2 cellular contexts compared by ENCODE assay signal in genomic region chr13:32261567-32261966, GRCh38.
TF ChIP-seq lines count a peak whose summit lies in the region.

No MANE protein-coding gene starts in this region.

TF ChIP-seq in HCT116, 20 proteins besides CTCF, POLR2A, EP300 and RAD21 (continued from another document):
- no peak for TF ChIP-seq YY1 (IDR thresholded peaks at IDR 0.05; ENCODE audit: extremely low read depth, insufficient replicate concordance, low read depth, low read length)

TF ChIP-seq in K562, 482 proteins besides CTCF, POLR2A, EP300 and RAD21 (continued from another document and continues in another):
- TF ChIP-seq ATF3 (IDR thresholded peaks at IDR 0.05) = peak; percentile 66
- no peak for TF ChIP-seq ATF3 (CRISPR knock-in tag; conservative IDR thresholded peaks at IDR 0.05)
- no peak for TF ChIP-seq RHOXF2B (CRISPR knock-in tag; conservative IDR thresholded peaks at IDR 0.05)
- TF ChIP-seq NR3C1 (CRISPR knock-in tag; IDR thresholded peaks at IDR 0.05) = no peak
- TF ChIP-seq ZFP36 (IDR thresholded peaks at IDR 0.05; ENCODE audit: low read depth, low read length, partially characterized antibody) = peak; percentile 38
- TF ChIP-seq, protein P1, sequence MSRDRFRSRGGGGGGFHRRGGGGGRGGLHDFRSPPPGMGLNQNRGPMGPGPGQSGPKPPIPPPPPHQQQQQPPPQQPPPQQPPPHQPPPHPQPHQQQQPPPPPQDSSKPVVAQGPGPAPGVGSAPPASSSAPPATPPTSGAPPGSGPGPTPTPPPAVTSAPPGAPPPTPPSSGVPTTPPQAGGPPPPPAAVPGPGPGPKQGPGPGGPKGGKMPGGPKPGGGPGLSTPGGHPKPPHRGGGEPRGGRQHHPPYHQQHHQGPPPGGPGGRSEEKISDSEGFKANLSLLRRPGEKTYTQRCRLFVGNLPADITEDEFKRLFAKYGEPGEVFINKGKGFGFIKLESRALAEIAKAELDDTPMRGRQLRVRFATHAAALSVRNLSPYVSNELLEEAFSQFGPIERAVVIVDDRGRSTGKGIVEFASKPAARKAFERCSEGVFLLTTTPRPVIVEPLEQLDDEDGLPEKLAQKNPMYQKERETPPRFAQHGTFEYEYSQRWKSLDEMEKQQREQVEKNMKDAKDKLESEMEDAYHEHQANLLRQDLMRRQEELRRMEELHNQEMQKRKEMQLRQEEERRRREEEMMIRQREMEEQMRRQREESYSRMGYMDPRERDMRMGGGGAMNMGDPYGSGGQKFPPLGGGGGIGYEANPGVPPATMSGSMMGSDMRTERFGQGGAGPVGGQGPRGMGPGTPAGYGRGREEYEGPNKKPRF (IDR thresholded peaks at IDR 0.05; ENCODE audit: low read depth, low read length) = no peak
- TF ChIP-seq ZKSCAN1 (IDR thresholded peaks at IDR 0.05; ENCODE audit: low read depth, low read length) = no peak
- peak; percentile 93 for TF ChIP-seq NFIC (IDR thresholded peaks at IDR 0.05)
- no peak for TF ChIP-seq MYNN (IDR thresholded peaks at IDR 0.05)
- no peak for TF ChIP-seq MYNN (CRISPR knock-in tag; IDR thresholded peaks at IDR 0.05)
- TF ChIP-seq STAG1 (CRISPR knock-in tag; IDR thresholded peaks at IDR 0.05; ENCODE audit: borderline replicate concordance) = no peak
- no peak for TF ChIP-seq PRPF4 (IDR thresholded peaks at IDR 0.05; ENCODE audit: insufficient read depth, low read depth, low read length, poor library complexity, severe bottlenecking)
- TF ChIP-seq, protein P2, sequence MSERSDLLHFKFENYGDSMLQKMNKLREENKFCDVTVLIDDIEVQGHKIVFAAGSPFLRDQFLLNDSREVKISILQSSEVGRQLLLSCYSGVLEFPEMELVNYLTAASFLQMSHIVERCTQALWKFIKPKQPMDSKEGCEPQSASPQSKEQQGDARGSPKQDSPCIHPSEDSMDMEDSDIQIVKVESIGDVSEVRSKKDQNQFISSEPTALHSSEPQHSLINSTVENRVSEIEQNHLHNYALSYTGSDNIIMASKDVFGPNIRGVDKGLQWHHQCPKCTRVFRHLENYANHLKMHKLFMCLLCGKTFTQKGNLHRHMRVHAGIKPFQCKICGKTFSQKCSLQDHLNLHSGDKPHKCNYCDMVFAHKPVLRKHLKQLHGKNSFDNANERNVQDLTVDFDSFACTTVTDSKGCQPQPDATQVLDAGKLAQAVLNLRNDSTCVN (CRISPR knock-in tag; IDR thresholded peaks at IDR 0.05) = no peak
- TF ChIP-seq KLF16 (IDR thresholded peaks at IDR 0.05) = peak; percentile 26
- TF ChIP-seq SMARCA4 (IDR thresholded peaks at IDR 0.05) = peak; percentile 80
- no peak for TF ChIP-seq ARID3B (CRISPR knock-in tag; IDR thresholded peaks at IDR 0.05; ENCODE audit: borderline replicate concordance)
- no peak for TF ChIP-seq ZNF224 (CRISPR knock-in tag; IDR thresholded peaks at IDR 0.05)
- no peak for TF ChIP-seq CGGBP1 (CRISPR knock-in tag; IDR thresholded peaks at IDR 0.05)
- peak; percentile 71 for TF ChIP-seq PKNOX1 (IDR thresholded peaks at IDR 0.05)
- TF ChIP-seq PHF20 (IDR thresholded peaks at IDR 0.05; ENCODE audit: partially characterized antibody) = no peak
- TF ChIP-seq CHAMP1 (IDR thresholded peaks at IDR 0.05) = no peak
- no peak for TF ChIP-seq SMARCA5 (IDR thresholded peaks at IDR 0.05)
- TF ChIP-seq, protein P3, sequence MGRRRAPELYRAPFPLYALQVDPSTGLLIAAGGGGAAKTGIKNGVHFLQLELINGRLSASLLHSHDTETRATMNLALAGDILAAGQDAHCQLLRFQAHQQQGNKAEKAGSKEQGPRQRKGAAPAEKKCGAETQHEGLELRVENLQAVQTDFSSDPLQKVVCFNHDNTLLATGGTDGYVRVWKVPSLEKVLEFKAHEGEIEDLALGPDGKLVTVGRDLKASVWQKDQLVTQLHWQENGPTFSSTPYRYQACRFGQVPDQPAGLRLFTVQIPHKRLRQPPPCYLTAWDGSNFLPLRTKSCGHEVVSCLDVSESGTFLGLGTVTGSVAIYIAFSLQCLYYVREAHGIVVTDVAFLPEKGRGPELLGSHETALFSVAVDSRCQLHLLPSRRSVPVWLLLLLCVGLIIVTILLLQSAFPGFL (CRISPR knock-in tag; IDR thresholded peaks at IDR 0.05) = no peak
- no peak for TF ChIP-seq CHD1 (IDR thresholded peaks at IDR 0.05; ENCODE audit: low read length)
- TF ChIP-seq KDM1A (IDR thresholded peaks at IDR 0.05) = peak; percentile 44 to 70; a peak in 3 of 4 replicates
- TF ChIP-seq PML (IDR thresholded peaks at IDR 0.05; ENCODE audit: low read length) = peak; percentile 50; the same call in 1 of the 2 replicates
- peak; percentile 77 for TF ChIP-seq DPF2 (IDR thresholded peaks at IDR 0.05)
- TF ChIP-seq, protein P4, sequence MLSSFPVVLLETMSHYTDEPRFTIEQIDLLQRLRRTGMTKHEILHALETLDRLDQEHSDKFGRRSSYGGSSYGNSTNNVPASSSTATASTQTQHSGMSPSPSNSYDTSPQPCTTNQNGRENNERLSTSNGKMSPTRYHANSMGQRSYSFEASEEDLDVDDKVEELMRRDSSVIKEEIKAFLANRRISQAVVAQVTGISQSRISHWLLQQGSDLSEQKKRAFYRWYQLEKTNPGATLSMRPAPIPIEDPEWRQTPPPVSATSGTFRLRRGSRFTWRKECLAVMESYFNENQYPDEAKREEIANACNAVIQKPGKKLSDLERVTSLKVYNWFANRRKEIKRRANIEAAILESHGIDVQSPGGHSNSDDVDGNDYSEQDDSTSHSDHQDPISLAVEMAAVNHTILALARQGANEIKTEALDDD (IDR thresholded peaks at IDR 0.05) = 0 out of 2 replicates have a peak, but pooled peaks have one; percentile 19
- 0 out of 4 replicates have a peak, but pooled peaks of 1 of the 2 experiments have one; percentile 23 for TF ChIP-seq UBTF (IDR thresholded peaks at IDR 0.05; ENCODE audit: borderline replicate concordance in 1 of 2, low read depth in 2 of 2, low read length in 2 of 2)
- peak; percentile 71 for TF ChIP-seq TAL1 (IDR thresholded peaks at IDR 0.05)
- TF ChIP-seq, protein P5, sequence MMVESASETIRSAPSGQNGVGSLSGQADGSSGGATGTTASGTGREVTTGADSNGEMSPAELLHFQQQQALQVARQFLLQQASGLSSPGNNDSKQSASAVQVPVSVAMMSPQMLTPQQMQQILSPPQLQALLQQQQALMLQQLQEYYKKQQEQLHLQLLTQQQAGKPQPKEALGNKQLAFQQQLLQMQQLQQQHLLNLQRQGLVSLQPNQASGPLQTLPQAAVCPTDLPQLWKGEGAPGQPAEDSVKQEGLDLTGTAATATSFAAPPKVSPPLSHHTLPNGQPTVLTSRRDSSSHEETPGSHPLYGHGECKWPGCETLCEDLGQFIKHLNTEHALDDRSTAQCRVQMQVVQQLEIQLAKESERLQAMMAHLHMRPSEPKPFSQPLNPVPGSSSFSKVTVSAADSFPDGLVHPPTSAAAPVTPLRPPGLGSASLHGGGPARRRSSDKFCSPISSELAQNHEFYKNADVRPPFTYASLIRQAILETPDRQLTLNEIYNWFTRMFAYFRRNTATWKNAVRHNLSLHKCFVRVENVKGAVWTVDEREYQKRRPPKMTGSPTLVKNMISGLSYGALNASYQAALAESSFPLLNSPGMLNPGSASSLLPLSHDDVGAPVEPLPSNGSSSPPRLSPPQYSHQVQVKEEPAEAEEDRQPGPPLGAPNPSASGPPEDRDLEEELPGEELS (CRISPR knock-in tag; IDR thresholded peaks at IDR 0.05; ENCODE audit: borderline replicate concordance) = no peak
- TF ChIP-seq ZNF253 (CRISPR knock-in tag; conservative IDR thresholded peaks at IDR 0.05) = no peak
- TF ChIP-seq BCOR (IDR thresholded peaks at IDR 0.05) = no peak
- 0 out of 4 replicates have a peak, but pooled peaks of 1 of the 2 experiments have one; percentile 13 for TF ChIP-seq NONO (IDR thresholded peaks at IDR 0.05; ENCODE audit: low read depth in 2 of 2, low read length in 1 of 2)
- peak; percentile 61 for TF ChIP-seq CCNT2 (IDR thresholded peaks at IDR 0.05; ENCODE audit: borderline replicate concordance, extremely low read depth, insufficient read length, low read depth, low read length)
- TF ChIP-seq, protein P6, sequence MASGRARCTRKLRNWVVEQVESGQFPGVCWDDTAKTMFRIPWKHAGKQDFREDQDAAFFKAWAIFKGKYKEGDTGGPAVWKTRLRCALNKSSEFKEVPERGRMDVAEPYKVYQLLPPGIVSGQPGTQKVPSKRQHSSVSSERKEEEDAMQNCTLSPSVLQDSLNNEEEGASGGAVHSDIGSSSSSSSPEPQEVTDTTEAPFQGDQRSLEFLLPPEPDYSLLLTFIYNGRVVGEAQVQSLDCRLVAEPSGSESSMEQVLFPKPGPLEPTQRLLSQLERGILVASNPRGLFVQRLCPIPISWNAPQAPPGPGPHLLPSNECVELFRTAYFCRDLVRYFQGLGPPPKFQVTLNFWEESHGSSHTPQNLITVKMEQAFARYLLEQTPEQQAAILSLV (tag; IDR thresholded peaks at IDR 0.05) = no peak
- TF ChIP-seq JUND (IDR thresholded peaks at IDR 0.05; ENCODE audit: borderline replicate concordance, low read depth, low read length) = peak; percentile 89
- TF ChIP-seq JUND (tag; IDR thresholded peaks at IDR 0.05; ENCODE audit: borderline replicate concordance, low read depth, low read length) = peak; percentile 87; the same call in 2 of the 3 replicates
- no peak for TF ChIP-seq ZBTB7A (IDR thresholded peaks at IDR 0.05; ENCODE audit: borderline replicate concordance, control insufficient read depth, low read depth, low read length)
- peak; percentile 78 for TF ChIP-seq SMARCE1 (IDR thresholded peaks at IDR 0.05)
- peak; percentile 98 for TF ChIP-seq ZNF263 (CRISPR knock-in tag; IDR thresholded peaks at IDR 0.05; ENCODE audit: borderline replicate concordance)
- TF ChIP-seq STAT5A (IDR thresholded peaks at IDR 0.05; ENCODE audit: borderline replicate concordance, low read length) = peak; percentile 39; the same call in 1 of the 2 replicates
- TF ChIP-seq MYC (IDR thresholded peaks at IDR 0.05; ENCODE audit: low read depth, low read length) = no peak
- TF ChIP-seq MYC (CRISPR knock-in tag; IDR thresholded peaks at IDR 0.05; ENCODE audit: borderline replicate concordance, low read depth) = no peak
- TF ChIP-seq SIN3A (IDR thresholded peaks at IDR 0.05; ENCODE audit: borderline replicate concordance in 2 of 2, control insufficient read depth in 1 of 2, low read depth in 2 of 2, low read length in 2 of 2) = no peak
- TF ChIP-seq ZNF707 (CRISPR knock-in tag; conservative IDR thresholded peaks at IDR 0.05) = no peak
- no peak for TF ChIP-seq ZNF23 (CRISPR knock-in tag; IDR thresholded peaks at IDR 0.05)
- TF ChIP-seq HDAC1 (IDR thresholded peaks at IDR 0.05) = no peak; a peak in 1 of 4 replicates
